In the genomic region with DNA sequence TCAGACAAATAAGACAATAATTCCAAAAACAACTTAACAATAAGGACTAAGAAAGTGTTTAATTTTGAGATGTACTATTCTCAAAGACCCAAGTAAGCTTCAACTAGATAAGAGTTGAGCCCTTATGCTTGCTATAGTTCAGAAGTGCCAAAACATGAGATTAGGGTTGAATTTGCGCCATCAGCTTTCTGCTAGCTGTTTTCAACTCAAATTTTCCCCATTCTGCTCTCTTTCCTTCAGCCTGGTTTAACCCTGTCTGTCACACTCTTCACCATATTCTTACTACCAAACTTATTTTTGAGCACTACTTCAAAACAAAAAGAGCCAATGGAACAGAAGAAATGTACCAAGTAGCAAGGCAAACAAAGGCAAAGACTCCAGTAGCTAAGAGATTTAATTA, we compare ENCODE assay signal across 1 cellular context.
TF ChIP-seq lines count a peak whose summit lies in the region.

No MANE protein-coding gene starts in this region.

TF ChIP-seq in GM12878, 131 proteins besides CTCF, POLR2A, EP300 and RAD21:
- TF ChIP-seq MXI1 (IDR thresholded peaks at IDR 0.05; ENCODE audit: low read depth, low read length) (no peak), MEF2A (IDR thresholded peaks at IDR 0.05; ENCODE audit: insufficient read depth, low read depth, low read length) (no peak), MYC (IDR thresholded peaks at IDR 0.05; ENCODE audit: insufficient read depth, insufficient read length, insufficient replicate concordance, low read length, severe bottlenecking) (no peak), STAT3 (IDR thresholded peaks at IDR 0.05; ENCODE audit: low read depth, low read length) (no peak), BMI1 (IDR thresholded peaks at IDR 0.05; ENCODE audit: borderline replicate concordance) (no peak), HDAC2 (IDR thresholded peaks at IDR 0.05) (no peak), MYB (IDR thresholded peaks at IDR 0.05; ENCODE audit: borderline replicate concordance, low read depth, low read length) (no peak)
- TF ChIP-seq, protein P1, sequence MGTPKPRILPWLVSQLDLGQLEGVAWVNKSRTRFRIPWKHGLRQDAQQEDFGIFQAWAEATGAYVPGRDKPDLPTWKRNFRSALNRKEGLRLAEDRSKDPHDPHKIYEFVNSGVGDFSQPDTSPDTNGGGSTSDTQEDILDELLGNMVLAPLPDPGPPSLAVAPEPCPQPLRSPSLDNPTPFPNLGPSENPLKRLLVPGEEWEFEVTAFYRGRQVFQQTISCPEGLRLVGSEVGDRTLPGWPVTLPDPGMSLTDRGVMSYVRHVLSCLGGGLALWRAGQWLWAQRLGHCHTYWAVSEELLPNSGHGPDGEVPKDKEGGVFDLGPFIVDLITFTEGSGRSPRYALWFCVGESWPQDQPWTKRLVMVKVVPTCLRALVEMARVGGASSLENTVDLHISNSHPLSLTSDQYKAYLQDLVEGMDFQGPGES (IDR thresholded peaks at IDR 0.05): no peak
- TF ChIP-seq, protein P2, sequence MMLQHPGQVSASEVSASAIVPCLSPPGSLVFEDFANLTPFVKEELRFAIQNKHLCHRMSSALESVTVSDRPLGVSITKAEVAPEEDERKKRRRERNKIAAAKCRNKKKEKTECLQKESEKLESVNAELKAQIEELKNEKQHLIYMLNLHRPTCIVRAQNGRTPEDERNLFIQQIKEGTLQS (IDR thresholded peaks at IDR 0.05; ENCODE audit: borderline replicate concordance, extremely low read depth, low read depth, low read length): no peak
- TF ChIP-seq, protein P3, sequence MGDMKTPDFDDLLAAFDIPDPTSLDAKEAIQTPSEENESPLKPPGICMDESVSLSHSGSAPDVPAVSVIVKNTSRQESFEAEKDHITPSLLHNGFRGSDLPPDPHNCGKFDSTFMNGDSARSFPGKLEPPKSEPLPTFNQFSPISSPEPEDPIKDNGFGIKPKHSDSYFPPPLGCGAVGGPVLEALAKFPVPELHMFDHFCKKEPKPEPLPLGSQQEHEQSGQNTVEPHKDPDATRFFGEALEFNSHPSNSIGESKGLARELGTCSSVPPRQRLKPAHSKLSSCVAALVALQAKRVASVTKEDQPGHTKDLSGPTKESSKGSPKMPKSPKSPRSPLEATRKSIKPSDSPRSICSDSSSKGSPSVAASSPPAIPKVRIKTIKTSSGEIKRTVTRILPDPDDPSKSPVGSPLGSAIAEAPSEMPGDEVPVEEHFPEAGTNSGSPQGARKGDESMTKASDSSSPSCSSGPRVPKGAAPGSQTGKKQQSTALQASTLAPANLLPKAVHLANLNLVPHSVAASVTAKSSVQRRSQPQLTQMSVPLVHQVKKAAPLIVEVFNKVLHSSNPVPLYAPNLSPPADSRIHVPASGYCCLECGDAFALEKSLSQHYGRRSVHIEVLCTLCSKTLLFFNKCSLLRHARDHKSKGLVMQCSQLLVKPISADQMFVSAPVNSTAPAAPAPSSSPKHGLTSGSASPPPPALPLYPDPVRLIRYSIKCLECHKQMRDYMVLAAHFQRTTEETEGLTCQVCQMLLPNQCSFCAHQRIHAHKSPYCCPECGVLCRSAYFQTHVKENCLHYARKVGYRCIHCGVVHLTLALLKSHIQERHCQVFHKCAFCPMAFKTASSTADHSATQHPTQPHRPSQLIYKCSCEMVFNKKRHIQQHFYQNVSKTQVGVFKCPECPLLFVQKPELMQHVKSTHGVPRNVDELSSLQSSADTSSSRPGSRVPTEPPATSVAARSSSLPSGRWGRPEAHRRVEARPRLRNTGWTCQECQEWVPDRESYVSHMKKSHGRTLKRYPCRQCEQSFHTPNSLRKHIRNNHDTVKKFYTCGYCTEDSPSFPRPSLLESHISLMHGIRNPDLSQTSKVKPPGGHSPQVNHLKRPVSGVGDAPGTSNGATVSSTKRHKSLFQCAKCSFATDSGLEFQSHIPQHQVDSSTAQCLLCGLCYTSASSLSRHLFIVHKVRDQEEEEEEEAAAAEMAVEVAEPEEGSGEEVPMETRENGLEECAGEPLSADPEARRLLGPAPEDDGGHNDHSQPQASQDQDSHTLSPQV (IDR thresholded peaks at IDR 0.05): no peak
- TF ChIP-seq, protein P4, sequence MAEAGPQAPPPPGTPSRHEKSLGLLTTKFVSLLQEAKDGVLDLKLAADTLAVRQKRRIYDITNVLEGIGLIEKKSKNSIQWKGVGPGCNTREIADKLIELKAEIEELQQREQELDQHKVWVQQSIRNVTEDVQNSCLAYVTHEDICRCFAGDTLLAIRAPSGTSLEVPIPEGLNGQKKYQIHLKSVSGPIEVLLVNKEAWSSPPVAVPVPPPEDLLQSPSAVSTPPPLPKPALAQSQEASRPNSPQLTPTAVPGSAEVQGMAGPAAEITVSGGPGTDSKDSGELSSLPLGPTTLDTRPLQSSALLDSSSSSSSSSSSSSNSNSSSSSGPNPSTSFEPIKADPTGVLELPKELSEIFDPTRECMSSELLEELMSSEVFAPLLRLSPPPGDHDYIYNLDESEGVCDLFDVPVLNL (IDR thresholded peaks at IDR 0.05; ENCODE audit: low read depth, low read length): no peak
TF ChIP-seq in GM12878: peak in this region for 0.
